In genomic region chr2:136344339-136344738, GRCh38 we compare ENCODE assay signal across 18 cellular contexts.
"Had no signal": no experiment of that assay in that cellular context is flagged by ENCODE, and none has a peak within 500 bp of the region (broad histone marks: within the 10 kb centered on the region; RNA-seq: fewer than 3 reads in every experiment).

No MANE protein-coding gene starts in this region.

- H3K36me3 Mint-ChIP-seq: natural killer cell; stimulated activated effector memory CD8-positive, alpha-beta T cell treated with anti-CD3 and anti-CD28 coated beads, Interleukin-12 subunit alpha, Interleukin-12 subunit beta, amount 100 ng/mL, for 72 hours had no signal

- H3K9me3 Mint-ChIP-seq: natural killer cell; stimulated activated effector memory CD8-positive, alpha-beta T cell treated with anti-CD3 and anti-CD28 coated beads, Interleukin-12 subunit alpha, Interleukin-12 subunit beta, amount 100 ng/mL, for 72 hours had no signal

- H3K4me3 Mint-ChIP-seq: natural killer cell; neural crest cell; stimulated activated effector memory CD8-positive, alpha-beta T cell treated with anti-CD3 and anti-CD28 coated beads, Interleukin-12 subunit alpha, Interleukin-12 subunit beta, amount 100 ng/mL, for 72 hours; stimulated activated naive CD8-positive, alpha-beta T cell treated with anti-CD3 and anti-CD28 coated beads, Interleukin-15, amount 100 ng/mL, for 72 hours had no signal

- ATAC-seq: left cardiac atrium; left ventricle myocardium superior; natural killer cell; stimulated activated effector memory CD8-positive, alpha-beta T cell treated with anti-CD3 and anti-CD28 coated beads, Interleukin-12 subunit alpha, Interleukin-12 subunit beta, amount 100 ng/mL, for 72 hours; stimulated activated naive CD8-positive, alpha-beta T cell treated with anti-CD3 and anti-CD28 coated beads, Interleukin-15, amount 100 ng/mL, for 72 hours; upper lobe of right lung had no signal

- H3K27me3 Mint-ChIP-seq: stimulated activated naive CD8-positive, alpha-beta T cell treated with anti-CD3 and anti-CD28 coated beads, Interleukin-15, amount 100 ng/mL, for 72 hours had no signal

- H3K27ac Mint-ChIP-seq: natural killer cell; stimulated activated effector memory CD8-positive, alpha-beta T cell treated with anti-CD3 and anti-CD28 coated beads, Interleukin-12 subunit alpha, Interleukin-12 subunit beta, amount 100 ng/mL, for 72 hours; stimulated activated naive CD8-positive, alpha-beta T cell treated with anti-CD3 and anti-CD28 coated beads, Interleukin-15, amount 100 ng/mL, for 72 hours had no signal

- H3K4me1 Mint-ChIP-seq: natural killer cell; stimulated activated effector memory CD8-positive, alpha-beta T cell treated with anti-CD3 and anti-CD28 coated beads, Interleukin-12 subunit alpha, Interleukin-12 subunit beta, amount 100 ng/mL, for 72 hours; stimulated activated naive CD8-positive, alpha-beta T cell treated with anti-CD3 and anti-CD28 coated beads, Interleukin-15, amount 100 ng/mL, for 72 hours had no signal

- DNase-seq: cortex of kidney; dorsolateral prefrontal cortex; effector CD8-positive, alpha-beta T cell; foreskin melanocyte; head of caudate nucleus; kidney; left cardiac atrium; left ventricle myocardium superior; mammary epithelial cell; natural killer cell; nucleus accumbens; ovary; stimulated activated CD4-positive, alpha-beta T cell treated with anti-CD3 and anti-CD28 coated beads, Interleukin-2, amount 100 ng/mL, for 48 hours; stimulated activated naive CD8-positive, alpha-beta T cell treated with anti-CD3 and anti-CD28 coated beads, Interleukin-15, amount 100 ng/mL, for 72 hours; testis; upper lobe of right lung had no signal
